Comparison of ENCODE assay signal across 1 cellular context in genomic region chr10:5591336-5591824, GRCh38.
TF ChIP-seq lines count a peak whose summit lies in the region.

No MANE protein-coding gene starts in this region.

TF ChIP-seq in GM23338, 12 proteins besides CTCF, POLR2A, EP300 and RAD21:
- TF ChIP-seq NANOG (IDR thresholded peaks at IDR 0.05; ENCODE audit: borderline replicate concordance): no peak
- TF ChIP-seq POLR2AphosphoS5 (IDR thresholded peaks at IDR 0.05; ENCODE audit: low read depth): no peak
- TF ChIP-seq, protein P1, sequence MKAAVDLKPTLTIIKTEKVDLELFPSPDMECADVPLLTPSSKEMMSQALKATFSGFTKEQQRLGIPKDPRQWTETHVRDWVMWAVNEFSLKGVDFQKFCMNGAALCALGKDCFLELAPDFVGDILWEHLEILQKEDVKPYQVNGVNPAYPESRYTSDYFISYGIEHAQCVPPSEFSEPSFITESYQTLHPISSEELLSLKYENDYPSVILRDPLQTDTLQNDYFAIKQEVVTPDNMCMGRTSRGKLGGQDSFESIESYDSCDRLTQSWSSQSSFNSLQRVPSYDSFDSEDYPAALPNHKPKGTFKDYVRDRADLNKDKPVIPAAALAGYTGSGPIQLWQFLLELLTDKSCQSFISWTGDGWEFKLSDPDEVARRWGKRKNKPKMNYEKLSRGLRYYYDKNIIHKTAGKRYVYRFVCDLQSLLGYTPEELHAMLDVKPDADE (IDR thresholded peaks at IDR 0.05): no peak
- no peak for TF ChIP-seq EZH2phosphoT487 (IDR thresholded peaks at IDR 0.05; ENCODE audit: unreplicated experiment)
- TF ChIP-seq ZNF114 (CRISPR knock-in tag; IDR thresholded peaks at IDR 0.05): no peak
- no peak for TF ChIP-seq EZH2 (IDR thresholded peaks at IDR 0.05; ENCODE audit: low read depth, unreplicated experiment)
- no peak for TF ChIP-seq CREB1 (CRISPR knock-in tag; IDR thresholded peaks at IDR 0.05; ENCODE audit: low read depth)
- TF ChIP-seq STAT1 (IDR thresholded peaks at IDR 0.05; ENCODE audit: unreplicated experiment): no peak
- no peak for TF ChIP-seq ZNF331 (CRISPR knock-in tag; IDR thresholded peaks at IDR 0.05; ENCODE audit: low read depth)
- TF ChIP-seq ZNF462 (CRISPR knock-in tag; IDR thresholded peaks at IDR 0.05): no peak
- TF ChIP-seq REST (IDR thresholded peaks at IDR 0.05; ENCODE audit: unreplicated experiment): no peak
- TF ChIP-seq JUNB (IDR thresholded peaks at IDR 0.05; ENCODE audit: unreplicated experiment): no peak
